18 cellular contexts compared by ENCODE assay signal in genomic region chr17:64340557-64340956, GRCh38.
"Had no signal": no experiment of that assay in that cellular context is flagged by ENCODE, and none has a peak within 500 bp of the region (broad histone marks: within the 10 kb centered on the region; RNA-seq: fewer than 3 reads in every experiment).

No MANE protein-coding gene starts in this region.

- H3K27me3 ChIP-seq: right lobe of liver had no signal

- H3K4me3 ChIP-seq: lung, right lobe of liver had no signal

- DNase-seq: activated CD4-positive, alpha-beta memory T cell treated with anti-CD3 and anti-CD28 coated beads, Interleukin-2, amount 10 ng/mL, durations not matched to agents 7 days and 5 days; activated CD8-positive, alpha-beta memory T cell treated with anti-CD3 and anti-CD28 coated beads, Interleukin-2, amount 50 U/mL, for 48 hours; activated naive CD4-positive, alpha-beta T cell treated with Interleukin-2 at 50 U/mL for 16 hours; central memory CD4-positive, alpha-beta T cell; cortex of kidney; erythroblast; hypothalamus; kidney glomerular epithelial cell; natural killer cell; occipital lobe; right lobe of liver; stimulated activated CD4-positive, alpha-beta T cell treated with anti-CD3 and anti-CD28 coated beads, Interleukin-12 subunit alpha, Interleukin-12 subunit beta, amount 100 ng/mL, for 4 hours; stimulated activated naive CD8-positive, alpha-beta T cell treated with anti-CD3 and anti-CD28 coated beads, Interleukin-15, Interleukin-2, amounts not matched to agents 100 U/mL and 50 U/mL, for 24 hours; T-cell; T1000 had no signal

- H3K27ac ChIP-seq: right lobe of liver, VCaP had no signal

- H3K27ac Mint-ChIP-seq: activated CD4-positive, alpha-beta memory T cell treated with anti-CD3 and anti-CD28 coated beads, Interleukin-2, amount 10 ng/mL, durations not matched to agents 7 days and 5 days; natural killer cell; progenitor cell of endocrine pancreas; T-cell had no signal

- H3K36me3 ChIP-seq: right lobe of liver had no signal

- H3K27me3 Mint-ChIP-seq: T-cell had no signal

- H3K4me3 Mint-ChIP-seq: activated CD4-positive, alpha-beta memory T cell treated with anti-CD3 and anti-CD28 coated beads, Interleukin-2, amount 10 ng/mL, durations not matched to agents 7 days and 5 days; natural killer cell; T-cell had no signal

- H3K9me3 ChIP-seq: right lobe of liver had no signal

- ATAC-seq: natural killer cell; right lobe of liver; stimulated activated naive CD8-positive, alpha-beta T cell treated with anti-CD3 and anti-CD28 coated beads, Interleukin-15, Interleukin-2, amounts not matched to agents 100 U/mL and 50 U/mL, for 24 hours had no signal

- H3K36me3 Mint-ChIP-seq: T-cell had no signal

- H3K9me3 Mint-ChIP-seq: activated CD4-positive, alpha-beta memory T cell treated with anti-CD3 and anti-CD28 coated beads, Interleukin-2, amount 10 ng/mL, durations not matched to agents 7 days and 5 days; natural killer cell; T-cell had no signal
